ENCODE assay signal across 1 cellular context in the genomic region with DNA sequence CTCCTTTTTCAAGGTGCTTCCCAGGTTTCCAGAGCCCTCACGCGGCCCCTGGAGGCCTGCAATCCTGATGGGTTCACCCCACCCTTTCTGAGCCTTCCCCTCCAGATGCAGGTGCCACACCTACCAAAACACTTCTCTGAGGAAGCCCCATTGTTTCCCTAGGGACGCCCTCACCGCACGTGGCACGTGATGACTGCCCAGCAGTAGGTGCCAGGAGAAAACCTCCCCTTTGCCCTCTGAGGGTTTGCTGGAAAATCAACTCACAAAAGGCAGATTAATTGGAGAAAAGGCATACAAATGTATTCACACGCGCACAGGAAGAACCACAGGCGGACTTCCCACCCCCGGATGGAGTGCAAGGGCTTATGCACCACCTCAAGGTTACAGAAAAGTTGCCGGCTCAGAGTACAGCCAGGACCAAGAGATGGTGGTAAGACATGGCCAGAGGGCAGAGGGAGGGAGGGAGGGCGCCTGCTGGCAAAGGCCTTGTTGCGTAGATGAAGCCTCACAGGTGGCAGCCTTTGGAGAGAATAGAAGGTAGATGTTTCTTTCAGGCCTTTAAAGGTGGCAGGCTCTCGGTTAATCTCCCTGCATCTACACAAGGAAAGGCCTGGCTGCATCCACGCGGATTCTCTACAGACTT.
TF ChIP-seq lines count a peak whose summit lies in the region.

No MANE protein-coding gene starts in this region.

TF ChIP-seq in H1, 55 proteins besides CTCF, POLR2A, EP300 and RAD21:
- TF ChIP-seq CHD1 (IDR thresholded peaks at IDR 0.05; ENCODE audit: low read depth, low read length), result no peak
- TF ChIP-seq GTF2F1 (IDR thresholded peaks at IDR 0.05; ENCODE audit: borderline replicate concordance, low read depth, low read length), result no peak
- TF ChIP-seq KDM4A (IDR thresholded peaks at IDR 0.05; ENCODE audit: low read depth, low read length, severe bottlenecking), result no peak
- no peak for TF ChIP-seq HDAC6 (IDR thresholded peaks at IDR 0.05; ENCODE audit: low read depth, low read length)
- TF ChIP-seq EGR1 (IDR thresholded peaks at IDR 0.05; ENCODE audit: borderline replicate concordance, low read depth, low read length), result no peak
- no peak for TF ChIP-seq SIX5 (IDR thresholded peaks at IDR 0.05; ENCODE audit: low read depth, low read length)
- TF ChIP-seq TCF12 (IDR thresholded peaks at IDR 0.05; ENCODE audit: low read depth, low read length), result no peak
- no peak for TF ChIP-seq POLR2AphosphoS5 (IDR thresholded peaks at IDR 0.05; ENCODE audit: low read depth, low read length)
TF ChIP-seq in H1: peak in this region for 0.
